ENCODE assay signal across 2 cellular contexts in the genomic region with DNA sequence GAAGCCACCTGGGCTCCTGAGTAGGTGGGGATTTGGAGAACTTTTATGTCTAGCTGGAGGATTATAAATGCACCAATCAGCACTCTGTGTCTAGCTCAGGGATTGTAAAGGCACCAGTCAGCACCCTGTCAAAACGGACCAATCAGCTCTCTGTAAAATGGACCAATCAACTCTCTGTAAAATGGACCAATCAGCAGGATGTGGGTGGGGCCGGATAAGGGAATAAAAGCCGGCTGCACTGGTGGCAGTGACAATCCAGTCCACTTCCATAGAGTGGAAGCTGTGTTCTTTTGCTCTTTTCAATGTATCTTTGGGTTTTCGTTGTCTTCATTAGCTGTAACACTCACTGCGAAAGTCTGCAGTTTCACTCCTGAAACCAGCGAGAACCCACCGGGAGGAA. TPM values are rescaled to one million over a fixed set of nuclear protein-coding genes. Genes with fewer than 3 reads are reported as not detected.
"Had no signal": no experiment of that assay in that cellular context is flagged by ENCODE, and none has a peak within 500 bp of the region (broad histone marks: within the 10 kb centered on the region; RNA-seq: fewer than 3 reads in every experiment).

No MANE protein-coding gene starts in this region.

RNA-seq across cellular contexts. Expression of a gene that starts 38.2 kb away (rescaled TPM):
- total RNA-seq: transverse colon, vagina had no signal
